In genomic region chr12:116603516-116603915, GRCh38 we compare ENCODE assay signal across 1 cellular context.
A peak's percentile ranks its signal among the peaks of the same experiment; 100 is the strongest.
TF ChIP-seq lines count a peak whose summit lies in the region.

No MANE protein-coding gene starts in this region.

TF ChIP-seq in H1, 55 proteins besides CTCF, POLR2A, EP300 and RAD21:
- TF ChIP-seq BCL11A (IDR thresholded peaks at IDR 0.05; ENCODE audit: low read depth in 2 of 2, low read length in 2 of 2) (no peak), MAX (IDR thresholded peaks at IDR 0.05) (0 out of 2 replicates have a peak, but pooled peaks have one; percentile 25)
